ENCODE assay signal across 19 cellular contexts in genomic region chr11:131295986-131296385, GRCh38.
A peak's percentile ranks its signal among the peaks of the same experiment; 100 is the strongest.
DNase-seq lines count a peak whose midpoint lies in the region; ATAC-seq, FAIRE-seq and TF ChIP-seq lines count a peak whose summit lies in the region.
"Had no signal": no experiment of that assay in that cellular context is flagged by ENCODE, and none has a peak within 500 bp of the region (broad histone marks: within the 10 kb centered on the region; RNA-seq: fewer than 3 reads in every experiment).

No MANE protein-coding gene starts in this region.

- H2BK15ac ChIP-seq in mesendoderm (replicated peaks; ENCODE audit: low read depth) = no peak overlapping the region

- no peak overlapping the region for H3K56ac ChIP-seq in mesendoderm (ENCODE audit: low read length)

- no peak overlapping the region for H3K23ac ChIP-seq in mesendoderm (ENCODE audit: low read length)

- H3K79me2 ChIP-seq in mesendoderm (ENCODE audit: control insufficient read depth, insufficient read depth, low read length) = no peaks in the 10 kb centered on the region

- H2AK5ac ChIP-seq in mesendoderm (ENCODE audit: low read length) = no peak overlapping the region

- peak; percentile 79 for FAIRE-seq in bronchial epithelial cell (lab: Jason Lieb, UNC)
- FAIRE-seq: D721Med, G401.6, GM12891 had no signal

- no peak overlapping the region for H3K9ac ChIP-seq in mesendoderm (ENCODE audit: low read length)

- H3K79me1 ChIP-seq in mesendoderm (ENCODE audit: low read length) = no peaks in the 10 kb centered on the region

- no peak overlapping the region for H2BK120ac ChIP-seq in mesendoderm (ENCODE audit: low read depth, low read length)

- H3K27ac ChIP-seq in substantia nigra (ENCODE audit: low read depth, low read length, poor library complexity, severe bottlenecking) (no peak overlapping the region), mesendoderm (ENCODE audit: low read depth, low read length) (no peak overlapping the region)
- H3K27ac ChIP-seq: HL-60 had no signal

- H3K27me3 ChIP-seq in bronchial epithelial cell (ENCODE audit: control insufficient read depth, insufficient read depth, low read length) = no peaks in the 10 kb centered on the region
- H3K27me3 ChIP-seq in mesendoderm (ENCODE audit: insufficient read depth, low read length, poor library complexity) = no peaks in the 10 kb centered on the region

- no peak overlapping the region for H3K4ac ChIP-seq in mesendoderm (ENCODE audit: low read depth, low read length)

- DNase-seq in bronchial epithelial cell (ENCODE audit: low read depth) (no peak), medulla oblongata (ENCODE audit: extremely low spot score) (peak; percentile 78), occipital lobe (lab: John Stamatoyannopoulos, UW) (peak; percentile 21), substantia nigra (lab: John Stamatoyannopoulos, UW) (peak in 31 of 49 donors; percentile 2 to 72 (median 31)), GM13977 (ENCODE audit: low spot score) (no peak), mesendoderm (no peak)
- DNase-seq in stimulated activated CD4-positive, alpha-beta T cell treated with anti-CD3 and anti-CD28 coated beads, Interleukin-4, amount 100 ng/mL, for 4 hours = no peak
- DNase-seq: ACHN; CD4-positive, alpha-beta T cell; DMS153; DMS79 treated with DMSO at 0.1 percent for 48 hours; EL; HCEC 1CT; HFFc6 had no signal

- H3K18ac ChIP-seq in mesendoderm (ENCODE audit: low read length) = no peak overlapping the region

- H3K36me3 ChIP-seq in bronchial epithelial cell (ENCODE audit: control insufficient read depth, insufficient read depth, low read length) = no peaks in the 10 kb centered on the region
- H3K36me3 ChIP-seq in mesendoderm (ENCODE audit: control insufficient read depth, insufficient read depth, low read length) = no peaks in the 10 kb centered on the region

- H3K4me1 ChIP-seq in mesendoderm (ENCODE audit: control insufficient read depth, low read depth, low read length) = no peaks in the 10 kb centered on the region

- H4K5ac ChIP-seq in mesendoderm (ENCODE audit: low read length) = no peak overlapping the region

- no peak overlapping the region for H3K4me2 ChIP-seq in mesendoderm (ENCODE audit: low read length)

- in situ Hi-C loops in GM13977 (cut with MboI; ENCODE audit: low pct_unique_long_range_greater_than_20kb, low sequenced_read_pairs, unreplicated experiment) = no loop called here

- H3K4me3 ChIP-seq in bronchial epithelial cell (ENCODE audit: low read depth, low read length) (no peak overlapping the region), mesendoderm (ENCODE audit: low read length) (no peak overlapping the region)

- H2BK5ac ChIP-seq in mesendoderm (ENCODE audit: low read length) = no peak overlapping the region

- TF ChIP-seq CTCF in bronchial epithelial cell (IDR thresholded peaks at IDR 0.05; ENCODE audit: insufficient read depth, low read length, severe bottlenecking) (no peak), GM13977 (IDR thresholded peaks at IDR 0.05; ENCODE audit: extremely low read depth, insufficient read depth, missing control alignments) (no peak)

- no peak overlapping the region for H4K8ac ChIP-seq in mesendoderm (ENCODE audit: low read depth, low read length)

- WGBS in mesendoderm (ENCODE audit: extremely low coverage, insufficient coverage, low lambda C conversion rate) = no CpG with 5 or more reads among the region's 5 CpGs

- no peak for ATAC-seq in GM21786 (IDR thresholded peaks at IDR 0.05; ENCODE audit: unreplicated experiment)

Comparison
In these comparisons a context has a peak if more than half of its experiments do, and no peak if none do; other contexts are left out.
1. DNase-seq: peak in medulla oblongata (single experiment), occipital lobe (single experiment) and substantia nigra (31 of 49); none in bronchial epithelial cell (single experiment), GM13977 (single experiment), stimulated activated CD4-positive, alpha-beta T cell treated with anti-CD3 and anti-CD28 coated beads, Interleukin-4, amount 100 ng/mL, for 4 hours (0 of 2) and mesendoderm (single experiment).